In the genomic region with DNA sequence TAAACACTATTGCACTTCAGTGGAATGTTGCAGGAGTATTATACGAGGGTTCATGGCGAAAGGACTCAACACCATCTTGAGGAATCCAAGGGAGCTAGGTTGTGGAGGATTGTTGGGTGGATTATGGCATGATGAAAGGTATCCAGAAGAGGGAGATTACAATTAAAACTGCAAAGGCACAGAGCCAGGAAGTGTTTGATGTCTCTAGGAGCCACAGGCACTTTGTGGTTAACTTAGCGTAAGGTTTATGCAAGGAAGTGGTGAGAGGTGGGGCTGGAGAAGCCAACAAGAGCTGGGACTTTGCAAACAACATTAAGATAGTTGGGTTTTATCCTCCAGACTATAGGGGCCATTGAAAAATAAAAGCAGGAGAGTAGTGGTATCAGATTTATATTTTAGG, we compare ENCODE assay signal across 11 cellular contexts.
DNase-seq lines count a peak whose midpoint lies in the region; ATAC-seq and TF ChIP-seq lines count a peak whose summit lies in the region.
"Had no signal": no experiment of that assay in that cellular context is flagged by ENCODE, and none has a peak within 500 bp of the region (broad histone marks: within the 10 kb centered on the region; RNA-seq: fewer than 3 reads in every experiment).

No MANE protein-coding gene starts in this region.

- no peak overlapping the region for H2AFZ ChIP-seq in fibroblast of lung (ENCODE audit: low read length)

- H3K79me2 ChIP-seq in fibroblast of lung (ENCODE audit: control insufficient read depth, insufficient read depth, low read length): no peaks in the 10 kb centered on the region

- no peak overlapping the region for H3K4me2 ChIP-seq in fibroblast of lung (ENCODE audit: extremely low read depth, insufficient read depth, low read length)

- no peak overlapping the region for H3K4me3 ChIP-seq in fibroblast of lung (replicated peaks in 1 of 4; ENCODE audit: control extremely low read depth in 1 of 4, insufficient read depth in 1 of 4, low read depth in 3 of 4, low read length in 4 of 4)

- ATAC-seq in GM19463 (IDR thresholded peaks at IDR 0.05; ENCODE audit: unreplicated experiment) (peak; percentile 52), GM21717 (IDR thresholded peaks at IDR 0.05; ENCODE audit: unreplicated experiment) (no peak), HG02870 (IDR thresholded peaks at IDR 0.05; ENCODE audit: unreplicated experiment) (no peak)
- ATAC-seq: WTC11 had no signal

- H3K9ac ChIP-seq in fibroblast of lung (ENCODE audit: insufficient read depth, low read length): no peak overlapping the region

- no peaks in the 10 kb centered on the region for H3K36me3 ChIP-seq in fibroblast of lung (ENCODE audit: control insufficient read depth, insufficient read depth, low read length)

- no peaks in the 10 kb centered on the region for H3K4me1 ChIP-seq in fibroblast of lung (ENCODE audit: control insufficient read depth, extremely low read depth, insufficient read depth, low read length)

- no peaks in the 10 kb centered on the region for H4K20me1 ChIP-seq in fibroblast of lung (ENCODE audit: control insufficient read depth, extremely low read depth, insufficient read depth, low read length)

- no peak for TF ChIP-seq CTCF in fibroblast of lung (conservative IDR thresholded peaks at IDR 0.05 in 1 of 2, IDR thresholded peaks at IDR 0.05 in 1 of 2; ENCODE audit: low read depth in 1 of 2, low read length in 2 of 2)

- DNase-seq in AML-193 (lab: John Stamatoyannopoulos, UW): peak; percentile 82 to 89
- DNase-seq in SKM-1 treated with dmso at 0.1 percent for 144 hours (lab: John Stamatoyannopoulos, UW; ENCODE audit: unreplicated experiment): peak; percentile 45
- DNase-seq in fibroblast of lung (ENCODE audit: low read depth in 2 of 2): peak; percentile 29 to 89
- no peak for DNase-seq in NCI-H526 treated with DMSO at 0.1 percent for 48 hours (lab: John Stamatoyannopoulos, UW)
- DNase-seq in cerebellum (ENCODE audit: low spot score): no peak
- DNase-seq: glutamatergic neuron, NCI-H82 had no signal

- no peaks in the 10 kb centered on the region for H3K27me3 ChIP-seq in fibroblast of lung (ENCODE audit: control insufficient read depth, insufficient read depth, low read length)

- no peaks in the 10 kb centered on the region for H3K9me3 ChIP-seq in fibroblast of lung (ENCODE audit: control insufficient read depth, insufficient read depth, low read depth, low read length)

- H3K27ac ChIP-seq in fibroblast of lung (ENCODE audit: insufficient read depth, low read length): no peak overlapping the region

Comparison
In these comparisons a context has a peak if more than half of its experiments do, and no peak if none do; other contexts are left out.
1. DNase-seq: peak in AML-193 (2 of 2), SKM-1 treated with dmso at 0.1 percent for 144 hours (single experiment) and fibroblast of lung (2 of 2); none in NCI-H526 treated with DMSO at 0.1 percent for 48 hours (single experiment) and cerebellum (single experiment).